10 cellular contexts compared by ENCODE assay signal in genomic region chr14:20682127-20682434, GRCh38. TPM values are rescaled to one million over a fixed set of nuclear protein-coding genes. Genes with fewer than 3 reads are reported as not detected.
DNase-seq lines count a peak whose midpoint lies in the region; ATAC-seq, FAIRE-seq and TF ChIP-seq lines count a peak whose summit lies in the region.
"Had no signal": no experiment of that assay in that cellular context is flagged by ENCODE, and none has a peak within 500 bp of the region (broad histone marks: within the 10 kb centered on the region; RNA-seq: fewer than 3 reads in every experiment).

No MANE protein-coding gene starts in this region.

- intact Hi-C loops in HepG2 (cut with micrococcal nuclease; ENCODE audit: unreplicated experiment) (loop anchor here (1.0 to 5.0 kb wide), 3 partner anchors 49 to 375 kb away; partner anchors contain the start of genes PNP and RNASE8), testis (cut with DNase I; ENCODE audit: low total_unique reads) (loop anchor here (5.0 kb wide), 1 partner anchor 350 kb away; the partner anchor contains the start of gene CCNB1IP1)

- H3K4me3 Mint-ChIP-seq in brain (no peak overlapping the region), HFFc6 (no peak overlapping the region)
- H3K4me3 Mint-ChIP-seq: IgD-negative memory B cell had no signal

- BruUV-seq in HepG2 (replicated peaks; lab: Mats Ljungman, UMichigan), result TSS peak; percentile 61

- H3K4me1 ChIP-seq in HEK293 (ENCODE audit: control insufficient read depth, insufficient read depth, low read length) (no peaks in the 10 kb centered on the region; the same call in 1 of the 2 replicates), HepG2 (ENCODE audit: insufficient read depth, low read length) (peaks cover 17% of the 10 kb centered on the region), testis (peaks cover 10% of the 10 kb centered on the region)

- TF ChIP-seq POLR2A in HepG2 (IDR thresholded peaks at IDR 0.05; ENCODE audit: insufficient read depth in 1 of 2, low read depth in 2 of 2, low read length in 2 of 2), result no peak; a peak in 1 of 4 replicates
- TF ChIP-seq POLR2A in testis (IDR thresholded peaks at IDR 0.05), result no peak

- H3K4me1 Mint-ChIP-seq in brain (peaks cover 46% of the 10 kb centered on the region), HFFc6 (ENCODE audit: low read depth) (peaks cover 32% of the 10 kb centered on the region)

- peak overlapping the region; percentile 96 for H3K27ac ChIP-seq in HEK293 (ENCODE audit: extremely low read depth, low read depth, low read length)
- H3K27ac ChIP-seq in HepG2 (ENCODE audit: extremely low read length, insufficient read depth, low read length), result peak overlapping the region; percentile 97
- peak overlapping the region; percentile 100 for H3K27ac ChIP-seq in testis

- H3K9me3 Mint-ChIP-seq in brain (peaks cover 0 to 3% (median 0%) of the 10 kb centered on the region in 5 experiments), HFFc6 (no peaks in the 10 kb centered on the region)
- H3K9me3 Mint-ChIP-seq: IgD-negative memory B cell had no signal

- H2AFZ ChIP-seq in HepG2 (ENCODE audit: low read length), result no peak overlapping the region

- peak overlapping the region; percentile 96 for H3K4me2 ChIP-seq in HepG2 (ENCODE audit: low read depth, low read length)

- peak overlapping the region; percentile 95 for H3K9ac ChIP-seq in HepG2 (ENCODE audit: insufficient read depth, low read depth, low read length)

- H3K79me2 ChIP-seq in HepG2 (ENCODE audit: insufficient read depth, low read length), result peaks cover 19% of the 10 kb centered on the region

- TF ChIP-seq RAD21 in HepG2 (CRISPR knock-in tag; IDR thresholded peaks at IDR 0.05), result no peak

- CTCF ChIA-PET in HEK293 (lab: Yijun Ruan, JAX) (interaction anchor here (0.7 to 2.9 kb wide), 8 partner anchors 9 to 289 kb away, joined by 3 to 13 read pairs (median 4); no protein-coding TSS in a partner anchor), HepG2 (lab: Yijun Ruan, JAX; ENCODE audit: low intra/inter-chr PET ratio, low total read pairs) (interaction anchor here (1.3 to 1.4 kb wide), 2 partner anchors 19 to 73 kb away, joined by 3 read pairs; no protein-coding TSS in a partner anchor)

- no peaks in the 10 kb centered on the region for H3K36me3 ChIP-seq in HEK293 (ENCODE audit: control insufficient read depth in 2 of 2, insufficient read depth in 1 of 2, low read length in 2 of 2)
- no peaks in the 10 kb centered on the region for H3K36me3 ChIP-seq in HepG2 (replicated peaks in 1 of 2; ENCODE audit: control insufficient read depth in 1 of 2, insufficient read depth in 2 of 2, low read length in 2 of 2)
- no peaks in the 10 kb centered on the region for H3K36me3 ChIP-seq in testis (ENCODE audit: low read depth, missing control alignments)

- DNase-seq in HepG2 (ENCODE audit: low spot score) (no peak), testis (no peak), NCI-H748 (lab: John Stamatoyannopoulos, UW; ENCODE audit: unreplicated experiment) (no peak), NCI-H2107 treated with DMSO at 0.1 percent for 48 hours (lab: John Stamatoyannopoulos, UW; ENCODE audit: unreplicated experiment) (no peak), HFFc6 (no peak), omental fat pad (ENCODE audit: low spot score) (no peak)

- POLR2A ChIA-PET in HEK293 (lab: Yijun Ruan, JAX), result interaction anchor here (0.9 to 4.8 kb wide), 13 partner anchors 13 to 340 kb away, joined by 3 to 40 read pairs (median 5); partner anchors contain the start of genes PARP2, PIP4P1 and PNP
- POLR2A ChIA-PET in HepG2 (lab: Yijun Ruan, JAX), result interaction anchor here (0.7 to 8.9 kb wide), 17 partner anchors 8 to 795 kb away, joined by 3 to 141 read pairs (median 9); partner anchors contain the start of genes ANG, PARP2, PIP4P1 and PNP

- ATAC-seq in HepG2 (no peak), omental fat pad (ENCODE audit: low FRiP score) (no peak)

- H3K27me3 Mint-ChIP-seq in brain, result peaks cover 16% of the 10 kb centered on the region
- peaks cover 3% of the 10 kb centered on the region; the same call in 1 of the 2 replicates for H3K27me3 Mint-ChIP-seq in HFFc6 (ENCODE audit: insufficient read depth)
- H3K27me3 Mint-ChIP-seq: IgD-negative memory B cell had no signal

- H3K27me3 ChIP-seq in HepG2 (ENCODE audit: control insufficient read depth in 1 of 2, insufficient read depth in 2 of 2, low read length in 2 of 2) (peaks cover 0 to 5% of the 10 kb centered on the region in 2 experiments; a peak in 1 of 5 replicates), testis (no peaks in the 10 kb centered on the region)

- TF ChIP-seq EP300 in HepG2 (IDR thresholded peaks at IDR 0.05; ENCODE audit: low read depth in 2 of 2, low read length in 2 of 2) (no peak), HepG2 (CRISPR knock-in tag; IDR thresholded peaks at IDR 0.05; ENCODE audit: borderline replicate concordance) (no peak)

- TF ChIP-seq CTCF in HEK293 (tag by site-specific recombination; IDR thresholded peaks at IDR 0.05), result no peak
- TF ChIP-seq CTCF in brain (conservative IDR thresholded peaks at IDR 0.05), result peak; percentile 18 to 27
- TF ChIP-seq CTCF in HepG2 (CRISPR knock-in tag; IDR thresholded peaks at IDR 0.05), result no peak
- no peak for TF ChIP-seq CTCF in testis (IDR thresholded peaks at IDR 0.05)
- no peak; the same call in 1 of the 2 replicates for TF ChIP-seq CTCF in HFFc6 (IDR thresholded peaks at IDR 0.05)
- TF ChIP-seq CTCF in omental fat pad (IDR thresholded peaks at IDR 0.05), result no peak

- FAIRE-seq in HepG2 (lab: Jason Lieb, UNC), result no peak

- H3K9me3 ChIP-seq in HEK293 (ENCODE audit: control insufficient read depth, insufficient read depth, low read depth, low read length) (no peaks in the 10 kb centered on the region), HepG2 (ENCODE audit: low read length) (no peaks in the 10 kb centered on the region), testis (no peaks in the 10 kb centered on the region)

- H3K36me3 Mint-ChIP-seq in brain (no peaks in the 10 kb centered on the region), HFFc6 (ENCODE audit: low read depth) (no peaks in the 10 kb centered on the region)
- H3K36me3 Mint-ChIP-seq: IgD-negative memory B cell had no signal

- H4K20me1 ChIP-seq in HepG2 (ENCODE audit: insufficient read depth, low read length), result no peaks in the 10 kb centered on the region

- H3K4me3 ChIP-seq in HEK293 (ENCODE audit: low read depth, low read length), result peak overlapping the region; percentile 68
- peak overlapping the region; percentile 83 to 89 (median 89) for H3K4me3 ChIP-seq in HepG2 (replicated peaks in 1 of 3; ENCODE audit: insufficient read depth in 1 of 3, low read depth in 2 of 3, low read length in 3 of 3)
- peak overlapping the region; percentile 86 to 94 for H3K4me3 ChIP-seq in testis

- no peak overlapping the region for H3K27ac Mint-ChIP-seq in brain
- H3K27ac Mint-ChIP-seq in HFFc6, result no peak overlapping the region
- H3K27ac Mint-ChIP-seq: IgD-negative memory B cell had no signal

- 1% methylated on average over 11 of the region's 11 CpGs for WGBS in HepG2 (ENCODE audit: low lambda C conversion rate)
- 0 to 1% methylated on average over 11 of the region's 11 CpGs for WGBS in testis, 2 donors

- in situ Hi-C loops in HepG2 (cut with HindIII; ENCODE audit: extremely low pct_ligation_motif_present, low pct_unique_long_range_greater_than_20kb), result loop anchor here (5.0 to 10.0 kb wide), 3 partner anchors 50 to 357 kb away; partner anchors contain the start of gene PIP4P1

RNA-seq across cellular contexts. Expression of gene RNASE4, which starts 2.3 kb away (rescaled TPM):
- polyA plus RNA-seq in brain (ENCODE audit: insufficient read depth, low read depth, low replicate concordance), result 1.2 TPM
- total RNA-seq in HepG2 (2016; rRNA removed; fragmentation: Illumina TruSeq; extraction: Trizol), result 72.6 and 109 TPM in 2 replicates
- total RNA-seq in HepG2 (2016; cell fraction: cytosol; rRNA removed; fragmentation: Illumina TruSeq; extraction: Trizol; ENCODE audit: low read depth), result 10.9 and 11.4 TPM in 2 replicates
- total RNA-seq in HepG2 (2016; cell fraction: insoluble cytoplasmic fraction; rRNA removed; fragmentation: Illumina TruSeq; extraction: Trizol), result 67.4 and 98.7 TPM in 2 replicates
- 28.9 and 30.2 TPM in 2 replicates for total RNA-seq in HepG2 (2016; cell fraction: membrane; rRNA removed; fragmentation: Illumina TruSeq; extraction: Trizol)
- total RNA-seq in HepG2 (2016; cell fraction: nucleus; rRNA removed; fragmentation: Illumina TruSeq; extraction: Trizol), result 95.6 and 108 TPM in 2 replicates
- 983 and 1,053 TPM in 2 replicates for polyA plus RNA-seq in HepG2 (2011; rRNA removed)
- 857 and 1,050 TPM in 2 replicates for polyA plus RNA-seq in HepG2 (2011; cell fraction: cytosol; rRNA removed)
- 311 and 364 TPM in 2 replicates for polyA plus RNA-seq in HepG2 (2011; cell fraction: nucleus; rRNA removed)
- polyA plus RNA-seq in HepG2 (2012), result 204 and 361 TPM in 2 replicates
- polyA plus RNA-seq in HepG2 (2016; cell fraction: cytosol; fragmentation: Illumina TruSeq; extraction: Trizol; ENCODE audit: low read depth), result 16.1 and 18.9 TPM in 2 replicates
- 74.2 and 86.3 TPM in 2 replicates for polyA plus RNA-seq in HepG2 (2016; cell fraction: insoluble cytoplasmic fraction; fragmentation: Illumina TruSeq; extraction: Trizol; ENCODE audit: low read depth)
- polyA plus RNA-seq in HepG2 (2016; cell fraction: membrane; fragmentation: Illumina TruSeq; extraction: Trizol; ENCODE audit: low read depth), result 32.5 and 32.6 TPM in 2 replicates
- 155 and 191 TPM in 2 replicates for polyA plus RNA-seq in HepG2 (2016; cell fraction: nucleus; fragmentation: Illumina TruSeq; extraction: Trizol; ENCODE audit: insufficient read depth, low read depth)
- 8.4 and 784 TPM in 2 replicates for polyA minus RNA-seq in HepG2 (2011; rRNA and poly(A)+ RNA removed; ENCODE audit: low replicate concordance)
- polyA minus RNA-seq in HepG2 (2011; cell fraction: cytosol; rRNA and poly(A)+ RNA removed), result 239 and 293 TPM in 2 replicates
- 93.9 and 153 TPM in 2 replicates for polyA minus RNA-seq in HepG2 (2011; cell fraction: nucleus; rRNA and poly(A)+ RNA removed)
- total RNA-seq in testis, result 10 to 100 TPM; 27.6 to 53.4 TPM
- 27.7 TPM for polyA plus RNA-seq in testis (ENCODE audit: insufficient read depth, low read depth, low replicate concordance)
- total RNA-seq in HFFc6 (2021; fragmentation: NEBNext Ultra II Directional; extraction: Animal tissue kit (Norgen Biotek cat#: 25700)), result 1 to 10 TPM; 2.8 to 6.9 (median 5.3) TPM
- 100 to 1,000 TPM; 115 to 280 (median 181) TPM for total RNA-seq in omental fat pad

RNA-seq across cellular contexts. Expression of gene ANG, which starts 6.5 kb away (rescaled TPM):
- polyA plus RNA-seq in brain (ENCODE audit: insufficient read depth, low read depth, low replicate concordance), result 1.7 TPM
- 50.4 and 83.6 TPM in 2 replicates for total RNA-seq in HepG2 (2016; rRNA removed; fragmentation: Illumina TruSeq; extraction: Trizol)
- 23.2 and 27.0 TPM in 2 replicates for total RNA-seq in HepG2 (2016; cell fraction: cytosol; rRNA removed; fragmentation: Illumina TruSeq; extraction: Trizol; ENCODE audit: low read depth)
- 48.4 and 82.5 TPM in 2 replicates for total RNA-seq in HepG2 (2016; cell fraction: insoluble cytoplasmic fraction; rRNA removed; fragmentation: Illumina TruSeq; extraction: Trizol)
- total RNA-seq in HepG2 (2016; cell fraction: membrane; rRNA removed; fragmentation: Illumina TruSeq; extraction: Trizol), result 22.2 and 27.0 TPM in 2 replicates
- 69.5 and 76.6 TPM in 2 replicates for total RNA-seq in HepG2 (2016; cell fraction: nucleus; rRNA removed; fragmentation: Illumina TruSeq; extraction: Trizol)
- polyA plus RNA-seq in HepG2 (2011; rRNA removed), result 401 and 507 TPM in 2 replicates
- 420 and 539 TPM in 2 replicates for polyA plus RNA-seq in HepG2 (2011; cell fraction: cytosol; rRNA removed)
- 150 and 205 TPM in 2 replicates for polyA plus RNA-seq in HepG2 (2011; cell fraction: nucleus; rRNA removed)
- polyA plus RNA-seq in HepG2 (2012), result 329 and 401 TPM in 2 replicates
- polyA plus RNA-seq in HepG2 (2016; cell fraction: cytosol; fragmentation: Illumina TruSeq; extraction: Trizol; ENCODE audit: low read depth), result 25.5 and 31.5 TPM in 2 replicates
- polyA plus RNA-seq in HepG2 (2016; cell fraction: insoluble cytoplasmic fraction; fragmentation: Illumina TruSeq; extraction: Trizol; ENCODE audit: low read depth), result 65.2 and 70.4 TPM in 2 replicates
- 23.0 and 26.6 TPM in 2 replicates for polyA plus RNA-seq in HepG2 (2016; cell fraction: membrane; fragmentation: Illumina TruSeq; extraction: Trizol; ENCODE audit: low read depth)
- 153 and 158 TPM in 2 replicates for polyA plus RNA-seq in HepG2 (2016; cell fraction: nucleus; fragmentation: Illumina TruSeq; extraction: Trizol; ENCODE audit: insufficient read depth, low read depth)
- 12.3 and 417 TPM in 2 replicates for polyA minus RNA-seq in HepG2 (2011; rRNA and poly(A)+ RNA removed; ENCODE audit: low replicate concordance)
- polyA minus RNA-seq in HepG2 (2011; cell fraction: cytosol; rRNA and poly(A)+ RNA removed), result 112 and 146 TPM in 2 replicates
- 99.3 and 162 TPM in 2 replicates for polyA minus RNA-seq in HepG2 (2011; cell fraction: nucleus; rRNA and poly(A)+ RNA removed)
- 10 to 100 TPM; 28.9 to 42.7 TPM for total RNA-seq in testis
- polyA plus RNA-seq in testis (ENCODE audit: insufficient read depth, low read depth, low replicate concordance), result 27.7 TPM
- 1 to 10 TPM; 2.4 to 4.0 (median 3.2) TPM for total RNA-seq in HFFc6 (2021; fragmentation: NEBNext Ultra II Directional; extraction: Animal tissue kit (Norgen Biotek cat#: 25700))
- 100 to 1,000 TPM in 1 of 4 donors, 10 to 100 TPM in 3; 24.4 to 114 (median 45.6) TPM for total RNA-seq in omental fat pad

RNA-seq across cellular contexts. Expression of gene OR6S1, which starts 40.6 kb away (rescaled TPM):
- polyA plus RNA-seq in brain (ENCODE audit: insufficient read depth, low read depth, low replicate concordance) (not detected), HepG2 (2011; rRNA removed) (0.09 TPM in 1 of 2 replicates, not detected in the other), testis (ENCODE audit: insufficient read depth, low read depth, low replicate concordance) (not detected)
- total RNA-seq in HepG2 (2016; rRNA removed; fragmentation: Illumina TruSeq; extraction: Trizol) (not detected in 2 replicates), testis (under 1 TPM in 1 of 2 donors, not detected in 1; 0.68 TPM), omental fat pad (not detected)
- total RNA-seq in HepG2 (2016; cell fraction: cytosol; rRNA removed; fragmentation: Illumina TruSeq; extraction: Trizol; ENCODE audit: low read depth), result not detected in 2 replicates
- total RNA-seq in HepG2 (2016; cell fraction: insoluble cytoplasmic fraction; rRNA removed; fragmentation: Illumina TruSeq; extraction: Trizol), result not detected in 2 replicates
- not detected in 2 replicates for total RNA-seq in HepG2 (2016; cell fraction: membrane; rRNA removed; fragmentation: Illumina TruSeq; extraction: Trizol)
- not detected in 2 replicates for total RNA-seq in HepG2 (2016; cell fraction: nucleus; rRNA removed; fragmentation: Illumina TruSeq; extraction: Trizol)
- polyA plus RNA-seq in HepG2 (2011; cell fraction: cytosol; rRNA removed), result not detected in 2 replicates
- 0.18 and 0.38 TPM in 2 replicates for polyA plus RNA-seq in HepG2 (2011; cell fraction: nucleus; rRNA removed)
- polyA plus RNA-seq in HepG2 (2012), result not detected in 2 replicates
- not detected in 2 replicates for polyA plus RNA-seq in HepG2 (2016; cell fraction: cytosol; fragmentation: Illumina TruSeq; extraction: Trizol; ENCODE audit: low read depth)
- polyA plus RNA-seq in HepG2 (2016; cell fraction: insoluble cytoplasmic fraction; fragmentation: Illumina TruSeq; extraction: Trizol; ENCODE audit: low read depth), result not detected in 2 replicates
- polyA plus RNA-seq in HepG2 (2016; cell fraction: membrane; fragmentation: Illumina TruSeq; extraction: Trizol; ENCODE audit: low read depth), result not detected in 2 replicates
- polyA plus RNA-seq in HepG2 (2016; cell fraction: nucleus; fragmentation: Illumina TruSeq; extraction: Trizol; ENCODE audit: insufficient read depth, low read depth), result not detected in 2 replicates
- 0.26 and 0.50 TPM in 2 replicates for polyA minus RNA-seq in HepG2 (2011; rRNA and poly(A)+ RNA removed; ENCODE audit: low replicate concordance)
- not detected in 2 replicates for polyA minus RNA-seq in HepG2 (2011; cell fraction: cytosol; rRNA and poly(A)+ RNA removed)
- polyA minus RNA-seq in HepG2 (2011; cell fraction: nucleus; rRNA and poly(A)+ RNA removed), result not detected in 2 replicates
- total RNA-seq in HFFc6 (2021; fragmentation: NEBNext Ultra II Directional; extraction: Animal tissue kit (Norgen Biotek cat#: 25700)), result not detected
- total RNA-seq: dermis blood vessel endothelial cell had no signal
- polyA plus RNA-seq: IgD-negative memory B cell had no signal

Comparison
In these comparisons a context has a peak if more than half of its experiments do, and no peak if none do; other contexts are left out.
1. CTCF ChIP-seq: peak in brain (2 of 2); none in HEK293 (single experiment), HepG2 (single experiment), testis (0 of 3), HFFc6 (single experiment) and omental fat pad (0 of 3).
2. RNA of gene ANG, which starts 6.5 kb away (total RNA-seq): 22.2 to 83.6 TPM in HepG2, 24.4 to 114 TPM in omental fat pad and 28.9 to 42.7 TPM in testis; 2.4 to 4.0 TPM in HFFc6; every median in the first group is over 4 times any median in the second.
3. Of the 63 proteins assayed by ChIP-seq in both HepG2 and HEK293: peak only in HepG2: PRDM10, PRDM4, YY1, ZFP41, ZNF501, ZNF629 and 1 more; only in HEK293: none; in both: none; in neither: 55; mixed calls (peak in some experiments, not most) for 1.
4. Peak in every context shown above with its lines, with median percentiles within 50 percentile points of each other: H3K27ac ChIP-seq and H3K4me3 ChIP-seq.